In the genomic region with DNA sequence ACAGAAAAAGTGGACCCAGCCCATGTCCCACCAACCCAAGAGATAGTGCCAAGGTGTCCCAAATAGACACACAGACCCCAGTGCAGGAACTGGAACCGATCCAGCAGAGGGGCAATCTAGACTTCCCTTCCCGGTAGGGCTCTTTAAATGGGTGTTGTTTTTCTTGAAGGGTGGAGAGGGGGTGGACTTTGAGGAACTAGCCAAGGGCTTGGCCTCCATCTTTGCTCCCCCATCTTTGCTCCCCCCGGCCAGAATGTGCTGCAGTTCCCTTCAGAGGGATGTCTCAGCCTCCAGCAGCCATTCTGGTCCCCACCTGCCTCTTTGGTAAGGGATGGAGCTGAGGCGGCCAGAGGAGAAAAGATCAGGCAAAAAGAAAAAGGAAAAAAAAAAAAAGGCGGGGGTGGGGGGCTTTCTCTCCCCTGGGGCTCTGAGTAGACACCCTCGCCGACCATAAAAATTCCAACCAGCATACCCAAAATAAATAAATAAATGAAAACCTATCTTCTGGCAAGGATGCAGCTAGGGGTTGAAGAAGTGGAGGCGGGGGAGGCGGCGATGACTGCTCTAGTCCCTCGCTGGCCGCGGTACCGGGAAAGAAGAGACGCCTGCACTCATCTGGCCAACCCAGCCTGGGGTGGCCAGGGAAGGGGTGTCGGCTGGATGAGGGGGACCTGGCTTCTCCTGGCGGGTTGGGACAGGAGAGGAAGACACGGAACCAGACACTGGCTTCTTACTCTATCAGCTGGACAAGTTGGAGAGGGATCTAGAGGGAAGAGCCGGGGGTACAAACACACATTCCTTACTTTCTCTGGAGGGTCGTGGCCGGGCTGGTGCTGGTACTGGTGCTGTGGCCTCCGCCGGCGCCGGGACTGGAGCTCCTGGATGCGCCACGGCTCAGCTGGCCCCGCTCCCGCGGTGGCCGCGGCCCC, we compare ENCODE assay signal across 9 cellular contexts. TPM values are rescaled to one million over a fixed set of nuclear protein-coding genes. Genes with fewer than 3 reads are reported as not detected.
DNase-seq lines count a peak whose midpoint lies in the region; ATAC-seq lines count a peak whose summit lies in the region.
"Had no signal": no experiment of that assay in that cellular context is flagged by ENCODE, and none has a peak within 500 bp of the region (broad histone marks: within the 10 kb centered on the region; RNA-seq: fewer than 3 reads in every experiment).

No MANE protein-coding gene starts in this region.

- intact Hi-C loops in activated T-helper 1 cell treated with anti-CD3 and anti-CD28 coated beads, Interleukin-12 subunit alpha, Interleukin-12 subunit beta, Interleukin-2, Interleukin-4 antibody, amounts not matched to agents 30 ng/mL and 10 ng/mL and 1 ng/mL, durations not matched to agents 14 hours and 24 hours and 36 hours (cut with micrococcal nuclease) = loop anchor here (5.0 to 10.0 kb wide), 3 partner anchors 55 to 1737 kb away; no protein-coding TSS in a partner anchor

- H3K4me1 Mint-ChIP-seq in activated T-helper 1 cell treated with anti-CD3 and anti-CD28 coated beads, Interleukin-12 subunit alpha, Interleukin-12 subunit beta, Interleukin-2, Interleukin-4 antibody, amounts not matched to agents 30 ng/mL and 10 ng/mL and 1 ng/mL, durations not matched to agents 14 hours and 24 hours and 36 hours (ENCODE audit: low read depth) = peaks cover 17% of the 10 kb centered on the region
- H3K4me1 Mint-ChIP-seq in stimulated activated effector memory CD8-positive, alpha-beta T cell treated with anti-CD3 and anti-CD28 coated beads, Interleukin-12 subunit alpha, Interleukin-12 subunit beta, amount 100 ng/mL, for 72 hours = peaks cover 30% of the 10 kb centered on the region

- H3K27me3 Mint-ChIP-seq in activated T-helper 1 cell treated with anti-CD3 and anti-CD28 coated beads, Interleukin-12 subunit alpha, Interleukin-12 subunit beta, Interleukin-2, Interleukin-4 antibody, amounts not matched to agents 30 ng/mL and 10 ng/mL and 1 ng/mL, durations not matched to agents 14 hours and 24 hours and 36 hours (ENCODE audit: insufficient read depth) = peaks cover 46% of the 10 kb centered on the region

- DNase-seq in NCI-H1092 treated with DMSO at 0.1 percent for 48 hours (lab: John Stamatoyannopoulos, UW) = peak; percentile 7
- no peak for DNase-seq in NCI-H1092 (lab: John Stamatoyannopoulos, UW)
- no peak for DNase-seq in activated T-helper 1 cell treated with anti-CD3 and anti-CD28 coated beads, Interleukin-12 subunit alpha, Interleukin-12 subunit beta, Interleukin-2, Interleukin-4 antibody, amounts not matched to agents 30 ng/mL and 10 ng/mL and 1 ng/mL, durations not matched to agents 14 hours and 24 hours and 36 hours (ENCODE audit: low spot score)
- DNase-seq in stimulated activated effector memory CD8-positive, alpha-beta T cell treated with anti-CD3 and anti-CD28 coated beads, Interleukin-12 subunit alpha, Interleukin-12 subunit beta, amount 100 ng/mL, for 72 hours (ENCODE audit: low spot score in 2 of 2) = no peak
- DNase-seq in NCI-H146 treated with DMSO at 0.1 percent for 48 hours (lab: John Stamatoyannopoulos, UW; ENCODE audit: unreplicated experiment) = no peak

- no peak for ATAC-seq in stimulated activated effector memory CD8-positive, alpha-beta T cell treated with anti-CD3 and anti-CD28 coated beads, Interleukin-12 subunit alpha, Interleukin-12 subunit beta, amount 100 ng/mL, for 72 hours
- ATAC-seq in HG03378 (IDR thresholded peaks at IDR 0.05; ENCODE audit: unreplicated experiment) = no peak
- ATAC-seq in GM18873 (IDR thresholded peaks at IDR 0.05; ENCODE audit: low FRiP score, unreplicated experiment) = no peak

- no peaks in the 10 kb centered on the region for H3K9me3 Mint-ChIP-seq in activated T-helper 1 cell treated with anti-CD3 and anti-CD28 coated beads, Interleukin-12 subunit alpha, Interleukin-12 subunit beta, Interleukin-2, Interleukin-4 antibody, amounts not matched to agents 30 ng/mL and 10 ng/mL and 1 ng/mL, durations not matched to agents 14 hours and 24 hours and 36 hours
- no peaks in the 10 kb centered on the region for H3K9me3 Mint-ChIP-seq in stimulated activated effector memory CD8-positive, alpha-beta T cell treated with anti-CD3 and anti-CD28 coated beads, Interleukin-12 subunit alpha, Interleukin-12 subunit beta, amount 100 ng/mL, for 72 hours

- peak overlapping the region; percentile 78 for H3K4me3 Mint-ChIP-seq in activated T-helper 1 cell treated with anti-CD3 and anti-CD28 coated beads, Interleukin-12 subunit alpha, Interleukin-12 subunit beta, Interleukin-2, Interleukin-4 antibody, amounts not matched to agents 30 ng/mL and 10 ng/mL and 1 ng/mL, durations not matched to agents 14 hours and 24 hours and 36 hours
- H3K4me3 Mint-ChIP-seq in stimulated activated effector memory CD8-positive, alpha-beta T cell treated with anti-CD3 and anti-CD28 coated beads, Interleukin-12 subunit alpha, Interleukin-12 subunit beta, amount 100 ng/mL, for 72 hours = peak overlapping the region; percentile 79

- H3K36me3 Mint-ChIP-seq in activated T-helper 1 cell treated with anti-CD3 and anti-CD28 coated beads, Interleukin-12 subunit alpha, Interleukin-12 subunit beta, Interleukin-2, Interleukin-4 antibody, amounts not matched to agents 30 ng/mL and 10 ng/mL and 1 ng/mL, durations not matched to agents 14 hours and 24 hours and 36 hours (ENCODE audit: low read depth) = no peaks in the 10 kb centered on the region
- H3K36me3 Mint-ChIP-seq in stimulated activated effector memory CD8-positive, alpha-beta T cell treated with anti-CD3 and anti-CD28 coated beads, Interleukin-12 subunit alpha, Interleukin-12 subunit beta, amount 100 ng/mL, for 72 hours = no peaks in the 10 kb centered on the region

- peak overlapping the region; percentile 57 for H3K4me3 ChIP-seq in iPS-18c (ENCODE audit: insufficient read depth, low read depth, low read length)
- H3K4me3 ChIP-seq: BLaER1 had no signal

- no peak overlapping the region for H3K27ac Mint-ChIP-seq in activated T-helper 1 cell treated with anti-CD3 and anti-CD28 coated beads, Interleukin-12 subunit alpha, Interleukin-12 subunit beta, Interleukin-2, Interleukin-4 antibody, amounts not matched to agents 30 ng/mL and 10 ng/mL and 1 ng/mL, durations not matched to agents 14 hours and 24 hours and 36 hours
- peak overlapping the region; percentile 70 for H3K27ac Mint-ChIP-seq in stimulated activated effector memory CD8-positive, alpha-beta T cell treated with anti-CD3 and anti-CD28 coated beads, Interleukin-12 subunit alpha, Interleukin-12 subunit beta, amount 100 ng/mL, for 72 hours

- H3K9me3 ChIP-seq in iPS-18c (ENCODE audit: control insufficient read depth, insufficient read depth, low read length) = no peaks in the 10 kb centered on the region

RNA-seq across cellular contexts. Expression of gene IQSEC2, which starts 38.5 kb away (rescaled TPM):
- 0.26 and 0.27 TPM in 2 replicates for total RNA-seq in activated T-helper 1 cell treated with anti-CD3 and anti-CD28 coated beads, Interleukin-12 subunit alpha, Interleukin-12 subunit beta, Interleukin-2, Interleukin-4 antibody, amounts not matched to agents 30 ng/mL and 10 ng/mL and 1 ng/mL, durations not matched to agents 14 hours and 24 hours and 36 hours
